In genomic region chr5:140573683-140574082, GRCh38 we compare ENCODE assay signal across 20 cellular contexts. TPM values are rescaled to one million over a fixed set of nuclear protein-coding genes. Genes with fewer than 3 reads are reported as not detected.
DNase-seq lines count a peak whose midpoint lies in the region; ATAC-seq, FAIRE-seq and TF ChIP-seq lines count a peak whose summit lies in the region.
"Had no signal": no experiment of that assay in that cellular context is flagged by ENCODE, and none has a peak within 500 bp of the region (broad histone marks: within the 10 kb centered on the region; RNA-seq: fewer than 3 reads in every experiment).

No MANE protein-coding gene starts in this region.

- H2BK15ac ChIP-seq in neuronal stem cell (ENCODE audit: low read length), result no peak overlapping the region

- H2BK120ac ChIP-seq in neuronal stem cell (ENCODE audit: low read depth, low read length), result no peak overlapping the region

- H3K4me1 ChIP-seq in SJSA1 (replicated peaks), result peaks cover 48% of the 10 kb centered on the region
- no peaks in the 10 kb centered on the region for H3K4me1 ChIP-seq in neuronal stem cell (ENCODE audit: control insufficient read depth in 2 of 2, insufficient read depth in 1 of 2, low read depth in 1 of 2, low read length in 2 of 2)
- peaks cover 38 to 53% (median 45%) of the 10 kb centered on the region in 3 donors for H3K4me1 ChIP-seq in skeletal muscle tissue (ENCODE audit: control insufficient read depth in 3 of 3, insufficient read depth in 3 of 3, low read length in 3 of 3)

- no peak overlapping the region for H2BK5ac ChIP-seq in neuronal stem cell (ENCODE audit: low read length)

- H4K91ac ChIP-seq in neuronal stem cell (ENCODE audit: low read depth, low read length, poor library complexity), result no peak overlapping the region

- no peak overlapping the region for H3K4me2 ChIP-seq in neuronal stem cell (ENCODE audit: insufficient read depth, low read length, poor library complexity, severe bottlenecking)

- H3K9ac ChIP-seq in neuronal stem cell (ENCODE audit: low read depth, low read length, poor library complexity) (no peak overlapping the region), skeletal muscle tissue (ENCODE audit: low read depth in 1 of 3, low read length in 3 of 3) (no peak overlapping the region)

- H3K4me3 ChIP-seq in SJSA1 (no peak overlapping the region), neuronal stem cell (ENCODE audit: low read length in 2 of 2) (no peak overlapping the region), skeletal muscle tissue (ENCODE audit: low read length in 3 of 3) (no peak overlapping the region), MG63 (no peak overlapping the region)
- H3K4me3 ChIP-seq: BLaER1 treated with 17β-estradiol and CSF1 and Interleukin-3, amounts not matched to agents 10 nM and 100 nM had no signal

- H3K18ac ChIP-seq in neuronal stem cell (ENCODE audit: low read length), result no peak overlapping the region

- no peak overlapping the region for H2AK5ac ChIP-seq in neuronal stem cell (ENCODE audit: low read depth, low read length)

- no peak for DNase-seq in SJSA1 (ENCODE audit: low read depth in 1 of 2, low spot score in 2 of 2)
- DNase-seq in neuronal stem cell (ENCODE audit: low spot score), result no peak
- no peak for DNase-seq in NCI-H146 treated with DMSO at 0.1 percent for 48 hours (lab: John Stamatoyannopoulos, UW; ENCODE audit: unreplicated experiment)
- DNase-seq in activated naive CD4-positive, alpha-beta T cell (lab: John Stamatoyannopoulos, UW), result no peak
- DNase-seq in MG63, result no peak
- DNase-seq in GM12891 (ENCODE audit: insufficient read length, low spot score), result no peak
- DNase-seq: CD8-positive, alpha-beta T cell; H7; HFFc6; NCI-H1417 treated with DMSO at 0.1 percent for 48 hours; NCI-H1930; NCI-H524; NCI-H82; SHP77 treated with DMSO at 0.1 percent for 48 hours had no signal

- ATAC-seq in esophagus mucosa, result peak; percentile 22
- ATAC-seq: CD8-positive, alpha-beta T cell had no signal

- H3K27me3 ChIP-seq in SJSA1 (replicated peaks) (no peaks in the 10 kb centered on the region), neuronal stem cell (ENCODE audit: control insufficient read depth in 3 of 3, insufficient read depth in 3 of 3, low read depth in 1 of 3, low read length in 3 of 3) (no peaks in the 10 kb centered on the region), skeletal muscle tissue (ENCODE audit: control insufficient read depth in 3 of 3, insufficient read depth in 3 of 3, low read length in 3 of 3) (no peaks in the 10 kb centered on the region), MG63 (no peaks in the 10 kb centered on the region)
- H3K27me3 ChIP-seq: BLaER1 treated with 17β-estradiol and CSF1 and Interleukin-3, amounts not matched to agents 10 nM and 100 nM had no signal

- no peak for FAIRE-seq in GM12891 (lab: Jason Lieb, UNC)
- FAIRE-seq: D721Med had no signal

- H3K36me3 ChIP-seq in SJSA1 (peaks cover 18% of the 10 kb centered on the region), neuronal stem cell (replicated peaks in 1 of 2; ENCODE audit: control insufficient read depth in 2 of 2, insufficient read depth in 2 of 2, low read length in 2 of 2) (no peaks in the 10 kb centered on the region), skeletal muscle tissue (ENCODE audit: control insufficient read depth in 3 of 3, insufficient read depth in 3 of 3, low read length in 3 of 3) (peaks cover 0 to 2% (median 0%) of the 10 kb centered on the region in 3 donors), MG63 (peaks cover 9% of the 10 kb centered on the region)

- no peak overlapping the region for H2AFZ ChIP-seq in neuronal stem cell (ENCODE audit: low read length)

- no peak overlapping the region for H3K14ac ChIP-seq in neuronal stem cell (ENCODE audit: low read length)

- no peaks in the 10 kb centered on the region for H3K9me3 ChIP-seq in SJSA1 (replicated peaks)
- no peaks in the 10 kb centered on the region for H3K9me3 ChIP-seq in neuronal stem cell (replicated peaks in 1 of 2; ENCODE audit: control insufficient read depth in 2 of 2, insufficient read depth in 1 of 2, low read depth in 1 of 2, low read length in 2 of 2)
- H3K9me3 ChIP-seq in skeletal muscle tissue (ENCODE audit: control insufficient read depth in 3 of 3, low read length in 3 of 3), result no peaks in the 10 kb centered on the region
- no peaks in the 10 kb centered on the region for H3K9me3 ChIP-seq in MG63
- H3K9me3 ChIP-seq: BLaER1 treated with 17β-estradiol and CSF1 and Interleukin-3, amounts not matched to agents 10 nM and 100 nM had no signal

- no CpG with 5 or more reads among the region's 7 CpGs for WGBS in neuronal stem cell (ENCODE audit: extremely low coverage in 2 of 2, insufficient read length in 2 of 2, insufficient replicate concordance in 1 of 2), 2 donors

- H3K27ac ChIP-seq in SJSA1 (peak overlapping the region; percentile 54), neuronal stem cell (replicated peaks; ENCODE audit: low read length) (no peak overlapping the region), skeletal muscle tissue (ENCODE audit: low read depth, low read length) (peak overlapping the region; percentile 45)

- H3K23ac ChIP-seq in neuronal stem cell (ENCODE audit: low read depth, low read length, poor library complexity), result peak overlapping the region; percentile 37

- no peak overlapping the region for H3K4ac ChIP-seq in neuronal stem cell (ENCODE audit: low read length)

- H3K79me1 ChIP-seq in neuronal stem cell (ENCODE audit: low read depth, low read length), result no peaks in the 10 kb centered on the region

- no peak overlapping the region for H2BK12ac ChIP-seq in neuronal stem cell (ENCODE audit: low read length)

- H4K8ac ChIP-seq in neuronal stem cell (ENCODE audit: low read depth, low read length), result no peak overlapping the region

- no peak for TF ChIP-seq POLR2A in GM12891 (IDR thresholded peaks at IDR 0.05; ENCODE audit: low read depth, low read length)

TF ChIP-seq in GM12891, 5 proteins besides CTCF, POLR2A, EP300 and RAD21:
- TF ChIP-seq POU2F2 (IDR thresholded peaks at IDR 0.05; ENCODE audit: low read depth, low read length) (no peak), SPI1 (IDR thresholded peaks at IDR 0.05; ENCODE audit: low read depth, low read length) (no peak), TAF1 (IDR thresholded peaks at IDR 0.05; ENCODE audit: low read depth, low read length) (no peak), PAX5 (IDR thresholded peaks at IDR 0.05; ENCODE audit: insufficient read depth, low read length, severe bottlenecking) (no peak), POLR2AphosphoS5 (IDR thresholded peaks at IDR 0.05; ENCODE audit: low read depth, low read length) (no peak)

RNA-seq across cellular contexts. Expression of gene SLC35A4, which starts 9.1 kb away (rescaled TPM):
- total RNA-seq in SJSA1 (2014; rRNA removed; shearing (Covaris generic)), result 56.7 and 65.8 TPM in 2 replicates
- total RNA-seq in esophagus mucosa, result 52.4 TPM
- polyA plus RNA-seq in neuronal stem cell (2013, experiment 1 of 2), result 63.6 TPM
- polyA plus RNA-seq in neuronal stem cell (2013, experiment 2 of 2), result 61.2 TPM
- total RNA-seq in skeletal muscle tissue, result 7.3 TPM
- 21.7 and 24.8 TPM in 2 replicates for total RNA-seq in MG63 (2014; rRNA removed; shearing (Covaris generic); ENCODE audit: low replicate concordance)
- polyA plus RNA-seq in GM12891 (2012; ENCODE audit: low read depth, missing spikeins), result 102 TPM

RNA-seq across cellular contexts. Expression of gene APBB3, which starts 9.3 kb away (rescaled TPM):
- 12.0 and 16.2 TPM in 2 replicates for total RNA-seq in SJSA1 (2014; rRNA removed; shearing (Covaris generic))
- total RNA-seq in esophagus mucosa (5.2 TPM), skeletal muscle tissue (7.3 TPM)
- 10.0 TPM for polyA plus RNA-seq in neuronal stem cell (2013, experiment 1 of 2)
- polyA plus RNA-seq in neuronal stem cell (2013, experiment 2 of 2), result 8.5 TPM
- 7.2 and 12.5 TPM in 2 replicates for total RNA-seq in MG63 (2014; rRNA removed; shearing (Covaris generic); ENCODE audit: low replicate concordance)
- 16.6 TPM for polyA plus RNA-seq in GM12891 (2012; ENCODE audit: low read depth, missing spikeins)

RNA-seq across cellular contexts. Expression of gene SRA1, which starts 16.4 kb away (rescaled TPM):
- 76.0 and 81.9 TPM in 2 replicates for total RNA-seq in SJSA1 (2014; rRNA removed; shearing (Covaris generic))
- total RNA-seq in esophagus mucosa, result 28.6 TPM
- polyA plus RNA-seq in neuronal stem cell (2013, experiment 1 of 2), result 29.3 TPM
- polyA plus RNA-seq in neuronal stem cell (2013, experiment 2 of 2), result 29.1 TPM
- total RNA-seq in skeletal muscle tissue, result 15.1 TPM
- 62.1 and 92.9 TPM in 2 replicates for total RNA-seq in MG63 (2014; rRNA removed; shearing (Covaris generic); ENCODE audit: low replicate concordance)
- 49.6 TPM for polyA plus RNA-seq in GM12891 (2012; ENCODE audit: low read depth, missing spikeins)

RNA-seq across cellular contexts. Expression of gene EIF4EBP3, which starts 26.2 kb away (rescaled TPM):
- 1.4 TPM in 1 of 2 replicates, not detected in the other for total RNA-seq in SJSA1 (2014; rRNA removed; shearing (Covaris generic))
- total RNA-seq in esophagus mucosa, result 20.7 TPM
- 6.6 TPM for polyA plus RNA-seq in neuronal stem cell (2013, experiment 1 of 2)
- polyA plus RNA-seq in neuronal stem cell (2013, experiment 2 of 2), result 6.6 TPM
- total RNA-seq in skeletal muscle tissue, result not detected
- total RNA-seq in MG63 (2014; rRNA removed; shearing (Covaris generic); ENCODE audit: low replicate concordance), result 4.0 and 4.5 TPM in 2 replicates
- 10.9 TPM for polyA plus RNA-seq in GM12891 (2012; ENCODE audit: low read depth, missing spikeins)
- total RNA-seq: M059J, RPMI7951 had no signal

RNA-seq across cellular contexts. Expression of gene CD14, which starts 59.3 kb away (rescaled TPM):
- total RNA-seq in SJSA1 (2014; rRNA removed; shearing (Covaris generic)), result 7.6 and 10.3 TPM in 2 replicates
- 6.7 TPM for total RNA-seq in esophagus mucosa
- polyA plus RNA-seq in neuronal stem cell (2013, experiment 1 of 2), result 0.21 TPM
- polyA plus RNA-seq in neuronal stem cell (2013, experiment 2 of 2), result 0.28 TPM
- total RNA-seq in skeletal muscle tissue, result 39.7 TPM
- total RNA-seq in MG63 (2014; rRNA removed; shearing (Covaris generic); ENCODE audit: low replicate concordance), result 0.49 and 2.6 TPM in 2 replicates
- polyA plus RNA-seq in GM12891 (2012; ENCODE audit: low read depth, missing spikeins), result 0.15 TPM
